20 cellular contexts compared by ENCODE assay signal in genomic region chr18:22191346-22191710, GRCh38. TPM values are rescaled to one million over a fixed set of nuclear protein-coding genes. Genes with fewer than 3 reads are reported as not detected.
DNase-seq lines count a peak whose midpoint lies in the region; ATAC-seq and TF ChIP-seq lines count a peak whose summit lies in the region.
"Had no signal": no experiment of that assay in that cellular context is flagged by ENCODE, and none has a peak within 500 bp of the region (broad histone marks: within the 10 kb centered on the region; RNA-seq: fewer than 3 reads in every experiment).

No MANE protein-coding gene starts in this region.

- 96 to 100% methylated on average over 2 to 4 of the region's 5 CpGs for WGBS in endodermal cell (ENCODE audit: insufficient coverage in 1 of 2, insufficient read length in 1 of 2), 2 experiments
- 52 to 58% methylated on average over 5 of the region's 5 CpGs for WGBS in transverse colon (ENCODE audit: low coverage in 1 of 2), 2 donors

- ATAC-seq in GM19328 (IDR thresholded peaks at IDR 0.05; ENCODE audit: unreplicated experiment): no peak
- ATAC-seq: activated T-cell treated with anti-CD3 and anti-CD28 coated beads, Interleukin-2, amount 50 U/mL, for 4 hours; foreskin keratinocyte; stimulated activated effector memory CD8-positive, alpha-beta T cell treated with anti-CD3 and anti-CD28 coated beads, Interleukin-12 subunit alpha, Interleukin-12 subunit beta, amount 100 ng/mL, for 72 hours had no signal

- no peaks in the 10 kb centered on the region for H3K9me3 Mint-ChIP-seq in endodermal cell
- H3K9me3 Mint-ChIP-seq in mesothelial cell of epicardium: no peaks in the 10 kb centered on the region
- H3K9me3 Mint-ChIP-seq in nephron progenitor cell: no peaks in the 10 kb centered on the region
- H3K9me3 Mint-ChIP-seq: activated T-cell treated with anti-CD3 and anti-CD28 coated beads, Interleukin-2, amount 50 U/mL, for 4 hours; stimulated activated effector memory CD8-positive, alpha-beta T cell treated with anti-CD3 and anti-CD28 coated beads, Interleukin-12 subunit alpha, Interleukin-12 subunit beta, amount 100 ng/mL, for 72 hours had no signal

- H3K9ac ChIP-seq in adipocyte (ENCODE audit: low read length): peak overlapping the region; percentile 32
- peak overlapping the region; percentile 37 for H3K9ac ChIP-seq in endodermal cell (ENCODE audit: extremely low read depth, low read length, poor library complexity, severe bottlenecking)

- no peaks in the 10 kb centered on the region for H3K27me3 ChIP-seq in adipocyte (replicated peaks; ENCODE audit: control insufficient read depth, insufficient read depth, low read length)
- H3K27me3 ChIP-seq in endodermal cell (ENCODE audit: control insufficient read depth, insufficient read depth, low read length, poor library complexity, severe bottlenecking): no peaks in the 10 kb centered on the region
- no peaks in the 10 kb centered on the region for H3K27me3 ChIP-seq in transverse colon
- H3K27me3 ChIP-seq: Peyer's patch, SJSA1 had no signal

- intact Hi-C loops in transverse colon (cut with DNase I; ENCODE audit: low total_unique reads): no loop called here

- TF ChIP-seq CTCF in endodermal cell (conservative IDR thresholded peaks at IDR 0.05) (no peak), mesothelial cell of epicardium (IDR thresholded peaks at IDR 0.05; ENCODE audit: unreplicated experiment) (no peak), transverse colon (IDR thresholded peaks at IDR 0.05) (no peak), nephron progenitor cell (IDR thresholded peaks at IDR 0.05) (no peak)

- TF ChIP-seq EP300 in transverse colon (IDR thresholded peaks at IDR 0.05; ENCODE audit: low read depth): no peak

- no peak for TF ChIP-seq POLR2A in transverse colon (IDR thresholded peaks at IDR 0.05)

- H3K4me3 Mint-ChIP-seq in endodermal cell (no peak overlapping the region), mesothelial cell of epicardium (no peak overlapping the region), nephron progenitor cell (no peak overlapping the region)
- H3K4me3 Mint-ChIP-seq: activated T-cell treated with anti-CD3 and anti-CD28 coated beads, Interleukin-2, amount 50 U/mL, for 4 hours; stimulated activated effector memory CD8-positive, alpha-beta T cell treated with anti-CD3 and anti-CD28 coated beads, Interleukin-12 subunit alpha, Interleukin-12 subunit beta, amount 100 ng/mL, for 72 hours had no signal

- H3K27ac ChIP-seq in endodermal cell (ENCODE audit: low read depth, low read length) (no peak overlapping the region), transverse colon (peak overlapping the region; percentile 77 to 82 (median 80))
- H3K27ac ChIP-seq: foreskin keratinocyte, suprapubic skin had no signal

- peaks cover 34% of the 10 kb centered on the region for H3K4me1 ChIP-seq in adipocyte (ENCODE audit: control insufficient read depth, insufficient read depth, low read length)
- H3K4me1 ChIP-seq in endodermal cell (ENCODE audit: control insufficient read depth, insufficient read depth, low read length): peaks cover 22% of the 10 kb centered on the region
- H3K4me1 ChIP-seq in transverse colon: peaks cover 6 to 72% (median 55%) of the 10 kb centered on the region in 4 donors
- H3K4me1 ChIP-seq: foreskin keratinocyte, suprapubic skin had no signal

- H3K27ac Mint-ChIP-seq in endodermal cell (no peak overlapping the region), mesothelial cell of epicardium (peak overlapping the region; percentile 96), nephron progenitor cell (no peak overlapping the region)
- H3K27ac Mint-ChIP-seq: stimulated activated effector memory CD8-positive, alpha-beta T cell treated with anti-CD3 and anti-CD28 coated beads, Interleukin-12 subunit alpha, Interleukin-12 subunit beta, amount 100 ng/mL, for 72 hours had no signal

- no peaks in the 10 kb centered on the region for H3K9me3 ChIP-seq in adipocyte (ENCODE audit: control insufficient read depth, low read length)
- no peaks in the 10 kb centered on the region for H3K9me3 ChIP-seq in endodermal cell (ENCODE audit: control insufficient read depth, low read length)
- no peaks in the 10 kb centered on the region for H3K9me3 ChIP-seq in transverse colon
- H3K9me3 ChIP-seq: Peyer's patch, SJSA1, spleen, suprapubic skin had no signal

- H3K4me1 Mint-ChIP-seq in endodermal cell (peaks cover 72% of the 10 kb centered on the region), mesothelial cell of epicardium (peaks cover 78% of the 10 kb centered on the region), nephron progenitor cell (peaks cover 70% of the 10 kb centered on the region)

- DNase-seq in adipocyte (ENCODE audit: low read depth) (no peak), endodermal cell (peak; percentile 5), mesothelial cell of epicardium (ENCODE audit: low spot score in 2 of 2, unreplicated experiment in 2 of 2) (no peak), transverse colon (no peak), middle frontal gyrus (ENCODE audit: extremely low spot score, low spot score) (no peak), nephron progenitor cell (no peak)
- DNase-seq: activated CD4-positive, CD25-positive, alpha-beta regulatory T cell treated with anti-CD3 and anti-CD28 coated beads, Interleukin-2, amount 50 U/mL, for 72 hours; activated naive CD4-positive, alpha-beta T cell; activated T-cell treated with anti-CD3 and anti-CD28 coated beads, Interleukin-2, amount 50 U/mL, for 4 hours; caudate nucleus; spleen; stimulated activated CD4-positive, alpha-beta T cell treated with anti-CD3 and anti-CD28 coated beads, Interleukin-2, amount 100 ng/mL, for 48 hours; T-helper 1 cell had no signal

- H3K4me3 ChIP-seq in adipocyte (ENCODE audit: low read length) (peak overlapping the region; percentile 43), endodermal cell (ENCODE audit: low read length) (peak overlapping the region; percentile 73), transverse colon (no peak overlapping the region)
- H3K4me3 ChIP-seq: Peyer's patch, SJSA1, suprapubic skin had no signal

- peaks cover 69% of the 10 kb centered on the region for H3K36me3 Mint-ChIP-seq in endodermal cell (ENCODE audit: low read depth)
- H3K36me3 Mint-ChIP-seq in mesothelial cell of epicardium: peaks cover 13% of the 10 kb centered on the region
- H3K36me3 Mint-ChIP-seq in nephron progenitor cell (ENCODE audit: low read depth): no peaks in the 10 kb centered on the region
- H3K36me3 Mint-ChIP-seq: CD14-positive monocyte; stimulated activated effector memory CD8-positive, alpha-beta T cell treated with anti-CD3 and anti-CD28 coated beads, Interleukin-12 subunit alpha, Interleukin-12 subunit beta, amount 100 ng/mL, for 72 hours had no signal

- in situ Hi-C loops in transverse colon (cut with MboI; ENCODE audit: low pct_ligation_motif_present in 1 of 4, low pct_unique_long_range_greater_than_20kb in 1 of 4, low sequenced_read_pairs in 3 of 4): no loop called here

- H3K36me3 ChIP-seq in adipocyte (ENCODE audit: control insufficient read depth, insufficient read depth, low read length, severe bottlenecking) (peaks cover 11% of the 10 kb centered on the region), endodermal cell (ENCODE audit: control insufficient read depth, insufficient read depth, low read length) (peaks cover 88% of the 10 kb centered on the region), transverse colon (no peaks in the 10 kb centered on the region)
- H3K36me3 ChIP-seq: Peyer's patch, suprapubic skin had no signal

- no peaks in the 10 kb centered on the region for H3K27me3 Mint-ChIP-seq in endodermal cell (ENCODE audit: insufficient read depth)
- H3K27me3 Mint-ChIP-seq in mesothelial cell of epicardium (ENCODE audit: low read depth): no peaks in the 10 kb centered on the region
- H3K27me3 Mint-ChIP-seq in nephron progenitor cell (ENCODE audit: low read depth, poor library complexity): peaks cover 9% of the 10 kb centered on the region

RNA-seq across cellular contexts. Expression of gene GATA6, which starts 21.9 kb away (rescaled TPM):
- total RNA-seq in endodermal cell: 100 to 1,000 TPM; 106 to 158 TPM
- polyA plus RNA-seq in endodermal cell (2013, experiment 1 of 2): 30.0 TPM
- polyA plus RNA-seq in endodermal cell (2013, experiment 2 of 2): 39.3 TPM
- total RNA-seq in mesothelial cell of epicardium: 99.0 to 108 TPM (median 106 TPM) in 3 replicates
- total RNA-seq in transverse colon: 100 to 1,000 TPM in 1 of 4 donors, 10 to 100 TPM in 3; 49.7 to 223 (median 65.7) TPM

Comparison
In these comparisons a context has a peak if more than half of its experiments do, and no peak if none do; other contexts are left out.
1. H3K4me3 ChIP-seq: peak in adipocyte (single experiment) and endodermal cell (single experiment); none in transverse colon (0 of 4).